29 cellular contexts compared by ENCODE assay signal in the genomic region with DNA sequence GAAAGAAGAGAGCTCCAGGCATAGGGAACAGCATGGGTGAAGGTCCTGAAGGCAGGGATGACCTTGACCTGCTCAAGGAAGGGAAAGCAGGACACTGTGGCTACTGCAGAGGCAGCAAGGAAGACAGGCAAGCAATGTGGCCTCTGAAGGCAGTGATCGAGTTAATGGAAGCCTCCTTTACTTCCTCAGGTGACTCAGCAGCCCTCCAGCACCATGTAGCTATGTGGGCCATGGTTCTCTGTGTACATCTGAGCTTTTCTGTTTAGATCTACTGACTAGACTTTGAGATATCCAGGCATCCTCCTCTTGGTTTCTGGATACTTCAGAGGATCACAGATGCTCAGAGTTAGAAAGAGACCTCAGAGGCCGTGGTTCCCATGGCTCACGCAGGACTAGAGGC.
"Had no signal": no experiment of that assay in that cellular context is flagged by ENCODE, and none has a peak within 500 bp of the region (broad histone marks: within the 10 kb centered on the region; RNA-seq: fewer than 3 reads in every experiment).

No MANE protein-coding gene starts in this region.

- H3K27me3 Mint-ChIP-seq: progenitor cell of endocrine pancreas had no signal

- ATAC-seq: effector memory CD8-positive, alpha-beta T cell; esophagus mucosa; gastroesophageal sphincter; heart left ventricle; left cardiac atrium; left lung; naive thymus-derived CD4-positive, alpha-beta T cell; sciatic nerve; stimulated activated effector memory CD8-positive, alpha-beta T cell treated with anti-CD3 and anti-CD28 coated beads, Interleukin-12 subunit alpha, Interleukin-12 subunit beta, amount 100 ng/mL, for 72 hours; upper lobe of right lung had no signal

- H3K4me1 Mint-ChIP-seq: naive thymus-derived CD4-positive, alpha-beta T cell; nephron; neural progenitor cell; stimulated activated effector memory CD8-positive, alpha-beta T cell treated with anti-CD3 and anti-CD28 coated beads, Interleukin-12 subunit alpha, Interleukin-12 subunit beta, amount 100 ng/mL, for 72 hours had no signal

- H3K27ac ChIP-seq: gastroesophageal sphincter, heart left ventricle, hepatocyte, left lung, neural progenitor cell, parathyroid adenoma, thoracic aorta, tibial nerve, upper lobe of right lung, uterus had no signal

- H3K36me3 Mint-ChIP-seq: neural progenitor cell; stimulated activated effector memory CD8-positive, alpha-beta T cell treated with anti-CD3 and anti-CD28 coated beads, Interleukin-12 subunit alpha, Interleukin-12 subunit beta, amount 100 ng/mL, for 72 hours had no signal

- H3K4me3 Mint-ChIP-seq: effector memory CD8-positive, alpha-beta T cell; naive thymus-derived CD4-positive, alpha-beta T cell; nephron; neural progenitor cell; stimulated activated effector memory CD8-positive, alpha-beta T cell treated with anti-CD3 and anti-CD28 coated beads, Interleukin-12 subunit alpha, Interleukin-12 subunit beta, amount 100 ng/mL, for 72 hours had no signal

- H3K27ac Mint-ChIP-seq: effector memory CD8-positive, alpha-beta T cell; nephron; neural progenitor cell; progenitor cell of endocrine pancreas; stimulated activated effector memory CD8-positive, alpha-beta T cell treated with anti-CD3 and anti-CD28 coated beads, Interleukin-12 subunit alpha, Interleukin-12 subunit beta, amount 100 ng/mL, for 72 hours had no signal

- DNase-seq: cerebellar nuclear complex; cortex of kidney; effector memory CD8-positive, alpha-beta T cell; foreskin fibroblast; heart left ventricle; kidney; left cardiac atrium; left lung; mesendoderm; midbrain; naive thymus-derived CD4-positive, alpha-beta T cell; stimulated activated CD4-positive, alpha-beta T cell treated with anti-CD3 and anti-CD28 coated beads, Interleukin-12 subunit alpha, Interleukin-12 subunit beta, amount 100 ng/mL, for 4 hours; stimulated activated CD4-positive, alpha-beta T cell treated with anti-CD3 and anti-CD28 coated beads, Interleukin-1b, Interleukin-23, amount 100 ng/mL, for 48 hours; stimulated activated CD4-positive, alpha-beta T cell treated with anti-CD3 and anti-CD28 coated beads, Interleukin-4, amount 100 ng/mL, for 1 hour; stimulated activated naive CD4-positive, alpha-beta T cell treated with Interleukin-2 at 50 U/mL for 16 hours; substantia nigra; upper lobe of right lung; uterus had no signal

- H3K27me3 ChIP-seq: gastroesophageal sphincter, heart left ventricle, hepatocyte, left lung, neural progenitor cell, tibial nerve, upper lobe of right lung, uterus had no signal

- H3K4me1 ChIP-seq: gastroesophageal sphincter, heart left ventricle, left lung, neural progenitor cell, parathyroid adenoma, tibial nerve, upper lobe of right lung, uterus had no signal
